ENCODE assay signal across 11 cellular contexts in the genomic region with DNA sequence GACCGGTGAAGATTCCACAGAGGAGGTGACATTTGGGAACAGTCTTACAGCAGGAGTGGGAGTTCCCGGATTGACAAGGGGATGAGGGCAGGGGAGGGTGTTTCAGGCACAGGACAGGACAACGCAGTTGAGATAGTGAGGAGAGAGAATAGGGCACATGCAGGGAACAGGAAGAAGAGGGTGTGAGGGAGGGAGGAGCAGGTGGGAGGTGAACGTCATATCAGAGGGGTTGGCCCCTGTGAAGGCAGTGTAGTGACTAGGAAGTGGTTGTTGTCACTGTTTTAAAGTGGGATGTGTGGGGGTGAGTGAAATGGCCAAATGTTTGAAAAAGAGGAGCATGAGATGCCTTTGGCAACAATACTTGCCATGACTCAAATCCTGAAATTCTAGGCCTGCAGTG. TPM values are rescaled to one million over a fixed set of nuclear protein-coding genes. Genes with fewer than 3 reads are reported as not detected.
DNase-seq lines count a peak whose midpoint lies in the region; ATAC-seq and TF ChIP-seq lines count a peak whose summit lies in the region.
"Had no signal": no experiment of that assay in that cellular context is flagged by ENCODE, and none has a peak within 500 bp of the region (broad histone marks: within the 10 kb centered on the region; RNA-seq: fewer than 3 reads in every experiment).

No MANE protein-coding gene starts in this region.

- DNase-seq in activated gamma-delta T cell treated with Interleukin-2 at 50 U/mL for 16 hours (peak; percentile 49), activated gamma-delta T cell (lab: John Stamatoyannopoulos, UW) (no peak), lower lobe of right lung (no peak), upper lobe of right lung (no peak), foreskin keratinocyte (no peak), HAP-1 (ENCODE audit: low spot score in 2 of 2) (no peak), EL (no peak)
- peak; percentile 31 to 44 for DNase-seq in activated CD8-positive, alpha-beta memory T cell treated with anti-CD3 and anti-CD28 coated beads for 4 hours (ENCODE audit: low read depth in 2 of 2)
- DNase-seq: NCI-H69, pancreas had no signal

- intact Hi-C loops in lower lobe of right lung (cut with DNase I) = no loop called here
- intact Hi-C loops in upper lobe of right lung (cut with DNase I) = no loop called here

- H3K4me3 ChIP-seq in lower lobe of right lung (no peak overlapping the region), upper lobe of right lung (no peak overlapping the region), HAP-1 (no peak overlapping the region)
- H3K4me3 ChIP-seq: pancreas had no signal

- H3K27me3 ChIP-seq in lower lobe of right lung (ENCODE audit: low read depth) = no peaks in the 10 kb centered on the region
- no peaks in the 10 kb centered on the region for H3K27me3 ChIP-seq in upper lobe of right lung
- peaks cover 2% of the 10 kb centered on the region for H3K27me3 ChIP-seq in foreskin keratinocyte
- no peaks in the 10 kb centered on the region for H3K27me3 ChIP-seq in HAP-1 (ENCODE audit: low read depth)
- H3K27me3 ChIP-seq: pancreas had no signal

- ATAC-seq in lower lobe of right lung = peak; percentile 38 to 48
- peak; percentile 72 for ATAC-seq in upper lobe of right lung
- no peak for ATAC-seq in foreskin keratinocyte
- ATAC-seq: pancreas had no signal

- in situ Hi-C loops in HAP-1 (cut with MboI; ENCODE audit: low sequenced_read_pairs) = no loop called here

- H3K9me3 ChIP-seq in lower lobe of right lung = no peaks in the 10 kb centered on the region
- H3K9me3 ChIP-seq in upper lobe of right lung = no peaks in the 10 kb centered on the region
- H3K9me3 ChIP-seq in HAP-1 = no peaks in the 10 kb centered on the region
- H3K9me3 ChIP-seq: pancreas had no signal

- H3K4me1 ChIP-seq in lower lobe of right lung (peaks cover 9% of the 10 kb centered on the region), upper lobe of right lung (no peaks in the 10 kb centered on the region), foreskin keratinocyte (no peaks in the 10 kb centered on the region), HAP-1 (no peaks in the 10 kb centered on the region)
- H3K4me1 ChIP-seq: pancreas had no signal

- H3K27ac ChIP-seq in lower lobe of right lung (no peak overlapping the region), upper lobe of right lung (no peak overlapping the region), foreskin keratinocyte (no peak overlapping the region)
- H3K27ac ChIP-seq: pancreas had no signal

- TF ChIP-seq CTCF in lower lobe of right lung (IDR thresholded peaks at IDR 0.05) (no peak), upper lobe of right lung (IDR thresholded peaks at IDR 0.05) (no peak), foreskin keratinocyte (conservative IDR thresholded peaks at IDR 0.05) (no peak)

- H3K36me3 ChIP-seq in lower lobe of right lung = no peaks in the 10 kb centered on the region
- no peaks in the 10 kb centered on the region for H3K36me3 ChIP-seq in upper lobe of right lung
- no peaks in the 10 kb centered on the region for H3K36me3 ChIP-seq in HAP-1 (replicated peaks)
- H3K36me3 ChIP-seq: pancreas had no signal

RNA-seq across cellular contexts. Expression of gene PRKCB, which starts 12.2 kb away (rescaled TPM):
- 24.1 TPM for total RNA-seq in lower lobe of right lung
- 25.2 TPM for total RNA-seq in upper lobe of right lung
- total RNA-seq in foreskin keratinocyte = 0.20 TPM in 1 of 2 replicates, not detected in the other
- 0.01 TPM in 1 of 2 replicates, not detected in the other for polyA plus RNA-seq in foreskin keratinocyte
- total RNA-seq: LHCN-M2 had no signal

Comparison
In these comparisons a context has a peak if more than half of its experiments do, and no peak if none do; other contexts are left out.
1. DNase-seq: peak in activated gamma-delta T cell treated with Interleukin-2 at 50 U/mL for 16 hours (single experiment) and activated CD8-positive, alpha-beta memory T cell treated with anti-CD3 and anti-CD28 coated beads for 4 hours (2 of 2); none in activated gamma-delta T cell (single experiment), lower lobe of right lung (single experiment), upper lobe of right lung (single experiment), foreskin keratinocyte (0 of 2), HAP-1 (0 of 2) and EL (single experiment).
2. RNA of gene PRKCB, which starts 12.2 kb away (total RNA-seq): 25.2 TPM in upper lobe of right lung (single experiment) and 24.1 TPM in lower lobe of right lung (single experiment); 0.20 TPM in foreskin keratinocyte; every median in the first group is over 10 times any median in the second.